ENCODE assay signal across 28 cellular contexts in genomic region chr17:79457889-79458288, GRCh38.
"Had no signal": no experiment of that assay in that cellular context is flagged by ENCODE, and none has a peak within 500 bp of the region (broad histone marks: within the 10 kb centered on the region; RNA-seq: fewer than 3 reads in every experiment).

No MANE protein-coding gene starts in this region.

- H3K36me3 ChIP-seq: gastrocnemius medialis, heart left ventricle, left lung, ovary, thoracic aorta, tibial nerve, upper lobe of left lung had no signal

- H3K27me3 ChIP-seq: hepatocyte, ovary, sigmoid colon, tibial nerve, upper lobe of left lung had no signal

- H3K4me1 Mint-ChIP-seq: endodermal cell; mesothelial cell of epicardium; naive B cell; stimulated activated naive B cell treated with anti-CD40 and anti-IgM and Interleukin-4, amounts not matched to agents 10 μg/mL and 1 μg/mL and 100 μg/mL, for 72 hours had no signal

- H3K9me3 Mint-ChIP-seq: dendritic cell treated with granulocyte-macrophage colony-stimulating factor and Interleukin-4, amounts not matched to agents 40 ng/mL and 50 ng/mL, for 4 days; endodermal cell; mesothelial cell of epicardium; natural killer cell treated with Interleukin-12 subunit alpha and Interleukin-12 subunit beta and Interleukin-15 and Interleukin-18, amount 100 ng/mL, for 72 hours; stimulated activated naive B cell treated with anti-CD40 and anti-IgM and Interleukin-4, amounts not matched to agents 10 μg/mL and 1 μg/mL and 100 μg/mL, for 72 hours; stimulated activated naive CD8-positive, alpha-beta T cell treated with anti-CD3 and anti-CD28 coated beads, Interleukin-15, Interleukin-2, amounts not matched to agents 100 ng/mL and 50 ng/mL, for 24 hours had no signal

- H3K4me3 Mint-ChIP-seq: dendritic cell treated with granulocyte-macrophage colony-stimulating factor and Interleukin-4, amounts not matched to agents 40 ng/mL and 50 ng/mL, for 4 days; endodermal cell; mesothelial cell of epicardium; natural killer cell treated with Interleukin-12 subunit alpha and Interleukin-12 subunit beta and Interleukin-15 and Interleukin-18, amount 100 ng/mL, for 72 hours; stimulated activated naive B cell treated with anti-CD40 and anti-IgM and Interleukin-4, amounts not matched to agents 10 μg/mL and 1 μg/mL and 100 μg/mL, for 72 hours; stimulated activated naive CD8-positive, alpha-beta T cell treated with anti-CD3 and anti-CD28 coated beads, Interleukin-15, Interleukin-2, amounts not matched to agents 100 ng/mL and 50 ng/mL, for 24 hours had no signal

- H3K9me3 ChIP-seq: gastrocnemius medialis, heart left ventricle, left lung, mucosa of descending colon, ovary, psoas muscle, sigmoid colon, thoracic aorta, tibial nerve, upper lobe of left lung had no signal

- H3K27ac Mint-ChIP-seq: dendritic cell treated with granulocyte-macrophage colony-stimulating factor and Interleukin-4, amounts not matched to agents 40 ng/mL and 50 ng/mL, for 4 days; endodermal cell; mesothelial cell of epicardium; natural killer cell treated with Interleukin-12 subunit alpha and Interleukin-12 subunit beta and Interleukin-15 and Interleukin-18, amount 100 ng/mL, for 72 hours; stimulated activated naive B cell treated with anti-CD40 and anti-IgM and Interleukin-4, amounts not matched to agents 10 μg/mL and 1 μg/mL and 100 μg/mL, for 72 hours; stimulated activated naive CD8-positive, alpha-beta T cell treated with anti-CD3 and anti-CD28 coated beads, Interleukin-15, Interleukin-2, amounts not matched to agents 100 ng/mL and 50 ng/mL, for 24 hours had no signal

- H3K36me3 Mint-ChIP-seq: mesothelial cell of epicardium; naive B cell; natural killer cell treated with Interleukin-12 subunit alpha and Interleukin-12 subunit beta and Interleukin-15 and Interleukin-18, amount 100 ng/mL, for 72 hours; stimulated activated naive B cell treated with anti-CD40 and anti-IgM and Interleukin-4, amounts not matched to agents 10 μg/mL and 1 μg/mL and 100 μg/mL, for 72 hours had no signal

- H3K27me3 Mint-ChIP-seq: dendritic cell treated with granulocyte-macrophage colony-stimulating factor and Interleukin-4, amounts not matched to agents 40 ng/mL and 50 ng/mL, for 4 days had no signal

- H3K27ac ChIP-seq: epithelial cell of prostate, gastrocnemius medialis, heart left ventricle, hepatocyte, left lung, ovary, psoas muscle, sigmoid colon, thoracic aorta, tibial nerve, upper lobe of left lung had no signal

- ATAC-seq: esophagus mucosa; gastrocnemius medialis; heart left ventricle; left cardiac atrium; left lung; mucosa of descending colon; natural killer cell treated with Interleukin-12 subunit alpha and Interleukin-12 subunit beta and Interleukin-15 and Interleukin-18, amount 100 ng/mL, for 72 hours; psoas muscle; right cardiac atrium; stimulated activated naive B cell treated with anti-CD40 and anti-IgM and Interleukin-4, amounts not matched to agents 10 μg/mL and 1 μg/mL and 100 μg/mL, for 72 hours had no signal

- DNase-seq: effector CD8-positive, alpha-beta T cell; endodermal cell; foreskin fibroblast; gastrocnemius medialis; heart left ventricle; left cardiac atrium; mesenchymal stem cell; mucosa of descending colon; naive B cell; occipital lobe; ovary; posterior cingulate gyrus; psoas muscle; sigmoid colon; stimulated activated CD4-positive, alpha-beta T cell treated with anti-CD3 and anti-CD28 coated beads, Interleukin-2, amount 100 ng/mL, for 48 hours; stimulated activated naive B cell treated with anti-CD40 and anti-IgM and Interleukin-4, amounts not matched to agents 10 μg/mL and 1 μg/mL and 100 μg/mL, for 72 hours had no signal

- H3K4me3 ChIP-seq: gastrocnemius medialis, heart left ventricle, hepatocyte, left lung, mucosa of descending colon, ovary, psoas muscle, sigmoid colon, thoracic aorta, tibial nerve, upper lobe of left lung had no signal

- H3K4me1 ChIP-seq: gastrocnemius medialis, heart left ventricle, left lung, psoas muscle, tibial nerve, upper lobe of left lung had no signal

- H3K4me2 ChIP-seq: hepatocyte had no signal
